25 cellular contexts compared by ENCODE assay signal in the genomic region with DNA sequence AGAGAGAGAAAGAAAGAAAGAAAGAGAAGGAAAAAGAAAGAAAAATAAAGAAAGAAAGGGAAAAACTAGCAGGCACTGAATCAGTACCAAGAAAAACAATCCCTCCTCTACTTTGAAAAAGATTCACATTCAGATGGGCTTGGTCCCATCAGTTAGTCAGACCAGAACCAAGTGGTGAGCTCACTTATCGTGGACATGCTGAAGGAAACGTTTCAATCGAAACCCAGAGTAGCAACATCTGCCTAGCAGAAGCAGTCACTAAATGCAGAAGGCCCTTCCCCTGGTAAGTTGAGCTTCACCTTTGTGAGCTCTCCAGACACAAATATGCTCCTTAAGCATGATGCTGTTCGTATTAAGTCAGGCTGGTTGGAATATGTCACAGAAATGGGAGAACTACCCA.
"Had no signal": no experiment of that assay in that cellular context is flagged by ENCODE, and none has a peak within 500 bp of the region (broad histone marks: within the 10 kb centered on the region; RNA-seq: fewer than 3 reads in every experiment).

No MANE protein-coding gene starts in this region.

- H3K4me2 ChIP-seq: neural progenitor cell had no signal

- H3K4me3 Mint-ChIP-seq: memory B cell; mesothelial cell of epicardium; naive B cell; nephron; neural progenitor cell; stimulated activated memory B cell treated with anti-CD40 and anti-IgM and Interleukin-4, amounts not matched to agents 10 μg/mL and 1 μg/mL and 100 μg/mL, for 72 hours; stimulated activated naive CD8-positive, alpha-beta T cell treated with anti-CD3 and anti-CD28 coated beads, Interleukin-15, Interleukin-2, amounts not matched to agents 100 ng/mL and 50 ng/mL, for 24 hours had no signal

- H3K27me3 ChIP-seq: dorsolateral prefrontal cortex, gastrocnemius medialis, neural progenitor cell, right atrium auricular region, sigmoid colon, spleen, tibial nerve, upper lobe of left lung, uterus had no signal

- ATAC-seq: gastrocnemius medialis; mucosa of descending colon; stimulated activated memory B cell treated with anti-CD40 and anti-IgM and Interleukin-4, amounts not matched to agents 10 μg/mL and 1 μg/mL and 100 μg/mL, for 72 hours had no signal

- H3K27ac ChIP-seq: gastrocnemius medialis, neural progenitor cell, prostate gland, right atrium auricular region, sigmoid colon, skin epidermis, spleen, thoracic aorta, tibial nerve, upper lobe of left lung, uterus had no signal

- H3K9me3 Mint-ChIP-seq: nephron; neural progenitor cell; stimulated activated memory B cell treated with anti-CD40 and anti-IgM and Interleukin-4, amounts not matched to agents 10 μg/mL and 1 μg/mL and 100 μg/mL, for 72 hours; stimulated activated naive CD8-positive, alpha-beta T cell treated with anti-CD3 and anti-CD28 coated beads, Interleukin-15, Interleukin-2, amounts not matched to agents 100 ng/mL and 50 ng/mL, for 24 hours had no signal

- H3K36me3 ChIP-seq: gastrocnemius medialis, neural progenitor cell, prostate gland, right atrium auricular region, sigmoid colon, spleen, thoracic aorta, tibial nerve, upper lobe of left lung, uterus had no signal

- H2AFZ ChIP-seq: neural progenitor cell had no signal

- DNase-seq: cortex of kidney; dorsolateral prefrontal cortex; effector CD4-positive, alpha-beta T cell; foreskin fibroblast; gastrocnemius medialis; head of caudate nucleus; mucosa of descending colon; naive B cell; sigmoid colon; spleen; stimulated activated CD4-positive, alpha-beta T cell treated with anti-CD3 and anti-CD28 coated beads, Interleukin-4, amount 100 ng/mL, for 4 hours; upper lobe of left lung; uterus had no signal

- H3K27me3 Mint-ChIP-seq: stimulated activated memory B cell treated with anti-CD40 and anti-IgM and Interleukin-4, amounts not matched to agents 10 μg/mL and 1 μg/mL and 100 μg/mL, for 72 hours had no signal

- H3K9me3 ChIP-seq: gastrocnemius medialis, mucosa of descending colon, prostate gland, right atrium auricular region, sigmoid colon, spleen, thoracic aorta, tibial nerve, upper lobe of left lung, uterus had no signal

- H3K27ac Mint-ChIP-seq: memory B cell; mesothelial cell of epicardium; neural progenitor cell; stimulated activated memory B cell treated with anti-CD40 and anti-IgM and Interleukin-4, amounts not matched to agents 10 μg/mL and 1 μg/mL and 100 μg/mL, for 72 hours; stimulated activated naive CD8-positive, alpha-beta T cell treated with anti-CD3 and anti-CD28 coated beads, Interleukin-15, Interleukin-2, amounts not matched to agents 100 ng/mL and 50 ng/mL, for 24 hours had no signal

- H3K36me3 Mint-ChIP-seq: memory B cell; mesothelial cell of epicardium; naive B cell; neural progenitor cell; stimulated activated memory B cell treated with anti-CD40 and anti-IgM and Interleukin-4, amounts not matched to agents 10 μg/mL and 1 μg/mL and 100 μg/mL, for 72 hours had no signal

- H3K4me3 ChIP-seq: dorsolateral prefrontal cortex, gastrocnemius medialis, lung, mucosa of descending colon, neural progenitor cell, prostate gland, right atrium auricular region, sigmoid colon, skin epidermis, spleen, thoracic aorta, tibial nerve, upper lobe of left lung, uterus had no signal

- H3K9ac ChIP-seq: neural progenitor cell had no signal

- H3K4me1 ChIP-seq: gastrocnemius medialis, neural progenitor cell, prostate gland, right atrium auricular region, tibial nerve, upper lobe of left lung, uterus had no signal
